8 cellular contexts compared by ENCODE assay signal in the genomic region with DNA sequence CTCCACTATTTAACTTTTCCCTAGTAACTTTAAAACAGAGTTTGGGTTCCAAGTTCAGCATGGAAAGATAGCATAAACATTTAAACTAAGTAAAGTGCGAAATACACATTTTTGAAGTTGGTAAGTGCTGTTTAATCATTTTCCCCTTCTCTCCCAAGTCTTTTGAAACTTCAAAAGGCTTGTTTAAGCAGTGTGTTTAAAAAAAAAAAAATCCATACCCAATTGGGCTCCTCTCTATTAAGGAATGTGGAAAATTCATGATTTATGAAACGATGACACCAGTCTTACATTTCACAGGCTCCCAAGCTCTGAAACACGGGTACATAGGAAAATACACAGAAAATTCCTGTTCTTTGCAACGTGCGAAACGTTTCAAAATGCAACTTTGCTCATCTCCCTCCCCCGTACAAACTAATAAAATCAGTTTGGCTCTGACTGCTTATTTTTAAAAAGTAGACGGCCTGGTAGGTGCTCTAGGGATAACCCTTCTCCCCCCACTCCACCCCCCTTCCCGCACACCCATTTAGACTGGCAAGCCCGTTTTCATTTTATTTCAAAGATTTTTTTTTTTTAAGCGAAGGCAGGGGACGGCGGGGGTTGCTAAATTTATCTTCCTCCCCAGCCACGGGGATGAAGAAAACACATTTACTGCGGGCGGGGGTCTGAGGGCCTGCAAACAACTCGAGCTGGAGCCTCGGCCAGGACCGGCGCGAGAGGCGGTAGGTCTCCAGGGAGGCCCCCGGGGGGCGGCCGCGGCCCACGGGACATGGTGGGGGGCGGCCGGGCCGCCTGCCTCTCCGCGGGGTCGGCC. TPM values are rescaled to one million over a fixed set of nuclear protein-coding genes. Genes with fewer than 3 reads are reported as not detected.
DNase-seq lines count a peak whose midpoint lies in the region; ATAC-seq, FAIRE-seq and TF ChIP-seq lines count a peak whose summit lies in the region.

No MANE protein-coding gene starts in this region.

- H3K27ac ChIP-seq in A549 (peak overlapping the region; percentile 98 to 100), body of pancreas (peak overlapping the region; percentile 93 to 99 (median 96)), left lung (peak overlapping the region; percentile 94 to 99), subcutaneous abdominal adipose tissue (ENCODE audit: low read depth, low read length) (peak overlapping the region; percentile 87)

- H3K4me2 ChIP-seq in A549 = peak overlapping the region; percentile 93

- peaks cover 55% of the 10 kb centered on the region for H3K4me1 ChIP-seq in A549
- H3K4me1 ChIP-seq in body of pancreas = peaks cover 45% of the 10 kb centered on the region
- H3K4me1 ChIP-seq in left lung = peaks cover 37 to 42% of the 10 kb centered on the region in 2 donors
- peaks cover 8 to 61% (median 50%) of the 10 kb centered on the region in 5 donors for H3K4me1 ChIP-seq in subcutaneous abdominal adipose tissue (ENCODE audit: control insufficient read depth in 5 of 5, insufficient read depth in 5 of 5, low read length in 5 of 5)

- TF ChIP-seq CTCF in A549 (IDR thresholded peaks at IDR 0.05) (no peak), body of pancreas (IDR thresholded peaks at IDR 0.05) (no peak), left lung (IDR thresholded peaks at IDR 0.05) (no peak)

- no peak; the same call in 1 of the 2 replicates for TF ChIP-seq POLR2A in A549 (IDR thresholded peaks at IDR 0.05; ENCODE audit: low read length)
- TF ChIP-seq POLR2A in GM12892 (IDR thresholded peaks at IDR 0.05; ENCODE audit: low read depth, low read length) = peak; percentile 17; the same call in 1 of the 2 replicates
- no peak for TF ChIP-seq POLR2A in body of pancreas (IDR thresholded peaks at IDR 0.05)

- no peak; a peak in 1 of 6 replicates for ATAC-seq in A549
- peak; percentile 1 for ATAC-seq in body of pancreas
- ATAC-seq in left lung = no peak

- TF ChIP-seq EP300 in A549 (IDR thresholded peaks at IDR 0.05) = no peak

- H3K4me3 ChIP-seq in A549 = peak overlapping the region; percentile 85
- H3K4me3 ChIP-seq in body of pancreas = peak overlapping the region in 1 of 2 donors; percentile 12
- peak overlapping the region; percentile 59 to 72 for H3K4me3 ChIP-seq in left lung
- peak overlapping the region; percentile 71 to 86 (median 75) for H3K4me3 ChIP-seq in subcutaneous abdominal adipose tissue (ENCODE audit: low read depth in 1 of 5, low read length in 5 of 5)

- CTCF ChIA-PET in A549 (lab: Yijun Ruan, JAX) = interaction anchor here (0.6 to 2.0 kb wide), 5 partner anchors 9 to 94 kb away, joined by 3 to 5 read pairs (median 4); partner anchors contain the start of gene EIF2S3

- H3K9me3 ChIP-seq in A549 (no peaks in the 10 kb centered on the region), body of pancreas (no peaks in the 10 kb centered on the region), left lung (no peaks in the 10 kb centered on the region), subcutaneous abdominal adipose tissue (ENCODE audit: control insufficient read depth in 5 of 5, low read length in 5 of 5) (no peaks in the 10 kb centered on the region)

- POLR2A ChIA-PET in A549 (lab: Yijun Ruan, JAX) = interaction anchor here (0.7 to 2.7 kb wide), 5 partner anchors 64 to 258 kb away, joined by 3 to 12 read pairs (median 5); partner anchors contain the start of gene EIF2S3

- intact Hi-C loops in body of pancreas (cut with DNase I) = no loop called here
- intact Hi-C loops in left lung (cut with DNase I) = no loop called here

- peak overlapping the region; percentile 2 to 96 (median 87) for H3K9ac ChIP-seq in subcutaneous abdominal adipose tissue (ENCODE audit: low read length in 5 of 5)

- WGBS in A549 (ENCODE audit: missing lambda C conversion rate) = 1% methylated on average over 17 of the region's 33 CpGs
- WGBS in body of pancreas, 2 donors = 0 to 1% methylated on average over 21 to 28 of the region's 33 CpGs

- peak in 1 of 2 experiments; percentile 63 for DNase-seq in A549 (ENCODE audit: low read depth in 1 of 2, low spot score in 1 of 2)
- peak; percentile 25 for DNase-seq in GM12892 (ENCODE audit: insufficient read length)
- DNase-seq in NCI-H2227 (lab: John Stamatoyannopoulos, UW; ENCODE audit: unreplicated experiment) = peak; percentile 77
- peak in 2 of 4 donors; percentile 2 to 21 for DNase-seq in body of pancreas
- no peak for DNase-seq in left lung
- no peak for DNase-seq in islet precursor cell
- no peak for DNase-seq in mesenteric fat pad (ENCODE audit: low spot score)

- no peaks in the 10 kb centered on the region for H3K36me3 ChIP-seq in body of pancreas (replicated peaks in 1 of 2; ENCODE audit: insufficient read depth in 1 of 2, low read depth in 2 of 2)
- H3K36me3 ChIP-seq in left lung = no peaks in the 10 kb centered on the region
- H3K36me3 ChIP-seq in subcutaneous abdominal adipose tissue (ENCODE audit: control insufficient read depth in 5 of 5, insufficient read depth in 5 of 5, low read length in 5 of 5) = peaks cover 0 to 3% (median 0%) of the 10 kb centered on the region in 5 donors

- TF ChIP-seq RAD21 in A549 (conservative IDR thresholded peaks at IDR 0.05 in 1 of 2, IDR thresholded peaks at IDR 0.05 in 1 of 2) = no peak

- no peaks in the 10 kb centered on the region for H3K27me3 ChIP-seq in body of pancreas
- no peaks in the 10 kb centered on the region for H3K27me3 ChIP-seq in left lung
- H3K27me3 ChIP-seq in subcutaneous abdominal adipose tissue (ENCODE audit: control insufficient read depth in 5 of 5, insufficient read depth in 4 of 5, low read length in 5 of 5) = no peaks in the 10 kb centered on the region

- FAIRE-seq in A549 (lab: Jason Lieb, UNC) (no peak), GM12892 (lab: Jason Lieb, UNC) (peak; percentile 75)

TF ChIP-seq in A549, 52 proteins besides CTCF, POLR2A, EP300 and RAD21:
- TF ChIP-seq KDM5A (IDR thresholded peaks at IDR 0.05) (no peak), HOXA7 (CRISPR knock-in tag; IDR thresholded peaks at IDR 0.05) (no peak), RARB (CRISPR knock-in tag; IDR thresholded peaks at IDR 0.05) (no peak), HOXB13 (CRISPR knock-in tag; IDR thresholded peaks at IDR 0.05; ENCODE audit: low read depth) (no peak), BHLHE40 (IDR thresholded peaks at IDR 0.05; ENCODE audit: low read depth, low read length) (no peak), SMC3 (IDR thresholded peaks at IDR 0.05) (no peak), MYC (IDR thresholded peaks at IDR 0.05; ENCODE audit: borderline replicate concordance, low read length) (no peak), POLR2AphosphoS2 (conservative IDR thresholded peaks at IDR 0.05; ENCODE audit: low read length) (no peak), PHF8 (IDR thresholded peaks at IDR 0.05; ENCODE audit: borderline replicate concordance, low read depth) (0 out of 2 replicates have a peak, but pooled peaks have one; percentile 20), ESRRA (IDR thresholded peaks at IDR 0.05; ENCODE audit: borderline replicate concordance, low read length) (no peak), ATOH8 (CRISPR knock-in tag; IDR thresholded peaks at IDR 0.05; ENCODE audit: low read depth) (no peak)
- TF ChIP-seq, protein P1, sequence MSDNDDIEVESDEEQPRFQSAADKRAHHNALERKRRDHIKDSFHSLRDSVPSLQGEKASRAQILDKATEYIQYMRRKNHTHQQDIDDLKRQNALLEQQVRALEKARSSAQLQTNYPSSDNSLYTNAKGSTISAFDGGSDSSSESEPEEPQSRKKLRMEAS (IDR thresholded peaks at IDR 0.05) = 0 out of 2 replicates have a peak, but pooled peaks have one; percentile 26

RNA-seq across cellular contexts. Expression of gene ZFX, which starts 0.8 kb away (rescaled TPM):
- polyA plus RNA-seq in A549 (2011; rRNA removed) (29.1 and 30.1 TPM in 2 replicates), A549 (2017; fragmentation: RNase III; extraction: RNeasy Plus Mini Kit Qiagen cat#74134 plus additional on column Dnase treatment) (18.0 to 21.3 TPM (median 18.1 TPM) in 3 replicates)
- polyA plus RNA-seq in A549 (2012; cell fraction: cytosol; rRNA removed) = 7.8 and 7.9 TPM in 2 replicates
- 7.9 and 9.4 TPM in 2 replicates for polyA plus RNA-seq in A549 (2012; cell fraction: nucleus; rRNA removed)
- polyA minus RNA-seq in A549 (2011; rRNA and poly(A)+ RNA removed) = 59.7 and 60.2 TPM in 2 replicates
- polyA plus RNA-seq in GM12892 (2012; ENCODE audit: missing spikeins) = 19.5 TPM
- total RNA-seq in body of pancreas (10 to 100 TPM; 23.4 to 28.3 TPM), left lung (10 to 100 TPM; 40.4 to 50.7 TPM), mesenteric fat pad (58.3 TPM)

Comparison
In these comparisons a context has a peak if more than half of its experiments do, and no peak if none do; other contexts are left out.
1. DNase-seq: peak in GM12892 (single experiment) and NCI-H2227 (single experiment); none in left lung (0 of 2), islet precursor cell (single experiment) and mesenteric fat pad (single experiment).
2. Peak in every context shown above with its lines, with median percentiles within 50 percentile points of each other: H3K27ac ChIP-seq.